ENCODE assay signal across 10 cellular contexts in genomic region chr3:9884555-9885165, GRCh38. TPM values are rescaled to one million over a fixed set of nuclear protein-coding genes. Genes with fewer than 3 reads are reported as not detected.
DNase-seq lines count a peak whose midpoint lies in the region; ATAC-seq, FAIRE-seq and TF ChIP-seq lines count a peak whose summit lies in the region.
"Had no signal": no experiment of that assay in that cellular context is flagged by ENCODE, and none has a peak within 500 bp of the region (broad histone marks: within the 10 kb centered on the region; RNA-seq: fewer than 3 reads in every experiment).

No MANE protein-coding gene starts in this region.

- intact Hi-C loops in endothelial cell of umbilical vein (cut with micrococcal nuclease) (no loop called here), Right ventricle myocardium superior (cut with DNase I) (no loop called here), A673 (cut with micrococcal nuclease; ENCODE audit: unreplicated experiment) (no loop called here)

- H3K27ac ChIP-seq in CD8-positive, alpha-beta memory T cell (ENCODE audit: low read depth, low read length) = peak overlapping the region; percentile 29
- H3K27ac ChIP-seq in endothelial cell of umbilical vein (ENCODE audit: insufficient read depth, low read depth, low read length) (no peak overlapping the region), trophoblast cell (ENCODE audit: low read depth, low read length) (peak overlapping the region; percentile 92), A673 (ENCODE audit: low read depth, low read length, poor library complexity, severe bottlenecking) (no peak overlapping the region)

- H3K36me3 Mint-ChIP-seq in CD8-positive, alpha-beta memory T cell = no peaks in the 10 kb centered on the region

- no peaks in the 10 kb centered on the region for H3K79me2 ChIP-seq in endothelial cell of umbilical vein (ENCODE audit: control insufficient read depth, insufficient read depth, low read length)
- no peaks in the 10 kb centered on the region for H3K79me2 ChIP-seq in trophoblast cell (ENCODE audit: control insufficient read depth, insufficient read depth, low read length, poor library complexity)

- H3K9me3 ChIP-seq in CD8-positive, alpha-beta memory T cell (ENCODE audit: low read length) = no peaks in the 10 kb centered on the region
- H3K9me3 ChIP-seq in endothelial cell of umbilical vein (replicated peaks; ENCODE audit: control insufficient read depth, insufficient read depth, low read length) = no peaks in the 10 kb centered on the region
- no peaks in the 10 kb centered on the region for H3K9me3 ChIP-seq in trophoblast cell (ENCODE audit: insufficient read depth, low read depth, low read length)
- no peaks in the 10 kb centered on the region for H3K9me3 ChIP-seq in A673 (ENCODE audit: low read depth, low read length, poor library complexity, severe bottlenecking)

- H3K27me3 Mint-ChIP-seq in CD8-positive, alpha-beta memory T cell = peaks cover 2 to 7% of the 10 kb centered on the region in 2 donors

- no peaks in the 10 kb centered on the region for H3K36me3 ChIP-seq in CD8-positive, alpha-beta memory T cell (ENCODE audit: insufficient read depth, low read length)
- no peaks in the 10 kb centered on the region for H3K36me3 ChIP-seq in endothelial cell of umbilical vein (ENCODE audit: control insufficient read depth in 2 of 2, extremely low read depth in 1 of 2, insufficient read depth in 2 of 2, low read length in 2 of 2)
- H3K36me3 ChIP-seq in trophoblast cell (ENCODE audit: control insufficient read depth in 1 of 2, insufficient read depth in 2 of 2, low read length in 2 of 2) = no peaks in the 10 kb centered on the region
- no peaks in the 10 kb centered on the region for H3K36me3 ChIP-seq in A673 (ENCODE audit: insufficient read depth, low read length, poor library complexity, severe bottlenecking)

- H2BK5ac ChIP-seq in trophoblast cell (ENCODE audit: low read depth, low read length, poor library complexity) = peak overlapping the region; percentile 80

- H3K4me1 Mint-ChIP-seq in CD8-positive, alpha-beta memory T cell = no peaks in the 10 kb centered on the region

- dilution Hi-C loops in endothelial cell of umbilical vein (cut with MboI; ENCODE audit: extremely low pct_ligation_motif_present, low sequenced_read_pairs) = no loop called here

- TF ChIP-seq POLR2A in endothelial cell of umbilical vein (IDR thresholded peaks at IDR 0.05; ENCODE audit: low read depth, low read length) = no peak

- FAIRE-seq in endothelial cell of umbilical vein (lab: Jason Lieb, UNC) = peak; percentile 24

- H2BK12ac ChIP-seq in trophoblast cell (ENCODE audit: low read length) = peak overlapping the region; percentile 63

- peak overlapping the region in 1 of 8 donors; percentile 40 for H3K27ac Mint-ChIP-seq in CD8-positive, alpha-beta memory T cell

- H3K18ac ChIP-seq in trophoblast cell (ENCODE audit: low read length) = no peak overlapping the region

- H4K20me1 ChIP-seq in endothelial cell of umbilical vein (replicated peaks; ENCODE audit: control insufficient read depth, extremely low read depth, insufficient read depth, low read length) = no peaks in the 10 kb centered on the region

- no peak overlapping the region for H2AK5ac ChIP-seq in trophoblast cell (ENCODE audit: low read length)

- H3K4me1 ChIP-seq in CD8-positive, alpha-beta memory T cell (ENCODE audit: insufficient read depth, low read length) = peaks cover under 1% of the 10 kb centered on the region
- peaks cover 7% of the 10 kb centered on the region for H3K4me1 ChIP-seq in endothelial cell of umbilical vein (ENCODE audit: control insufficient read depth, extremely low read depth, insufficient read depth, low read length)
- peaks cover 0 to 6% of the 10 kb centered on the region in 2 experiments for H3K4me1 ChIP-seq in trophoblast cell (ENCODE audit: control insufficient read depth in 1 of 2, insufficient read depth in 2 of 2, low read length in 2 of 2)
- no peaks in the 10 kb centered on the region for H3K4me1 ChIP-seq in A673 (ENCODE audit: insufficient read depth, low read length, poor library complexity, severe bottlenecking)

- peak overlapping the region; percentile 63 for H2BK120ac ChIP-seq in trophoblast cell (ENCODE audit: insufficient read depth, low read length, poor library complexity)

- H3K27me3 ChIP-seq in CD8-positive, alpha-beta memory T cell (ENCODE audit: insufficient read depth, low read length, poor library complexity, severe bottlenecking) = no peaks in the 10 kb centered on the region
- no peaks in the 10 kb centered on the region for H3K27me3 ChIP-seq in endothelial cell of umbilical vein (ENCODE audit: control insufficient read depth in 2 of 2, insufficient read depth in 2 of 2, low read length in 2 of 2)
- no peaks in the 10 kb centered on the region for H3K27me3 ChIP-seq in trophoblast cell (ENCODE audit: insufficient read depth, low read length)
- no peaks in the 10 kb centered on the region for H3K27me3 ChIP-seq in A673 (replicated peaks; ENCODE audit: insufficient read depth, low read depth, low read length, poor library complexity)

- peak overlapping the region; percentile 65 for H4K91ac ChIP-seq in trophoblast cell (ENCODE audit: low read depth, low read length)

- no peak overlapping the region for H3K23ac ChIP-seq in trophoblast cell (ENCODE audit: low read length)

- TF ChIP-seq CTCF in endothelial cell of umbilical vein (IDR thresholded peaks at IDR 0.05; ENCODE audit: extremely low read depth in 1 of 2, insufficient read depth in 1 of 2, low read depth in 1 of 2, low read length in 2 of 2) (no peak), A673 (conservative IDR thresholded peaks at IDR 0.05; ENCODE audit: low read depth, low read length) (no peak)

- H3K14ac ChIP-seq in trophoblast cell (ENCODE audit: low read length) = no peak overlapping the region

- ATAC-seq in Right ventricle myocardium superior (ENCODE audit: poor library complexity) (no peak), GM19351 (IDR thresholded peaks at IDR 0.05; ENCODE audit: unreplicated experiment) (no peak), HG03039 (IDR thresholded peaks at IDR 0.05; ENCODE audit: unreplicated experiment) (no peak)

- no CpG with 5 or more reads among the region's 11 CpGs for WGBS in trophoblast cell (ENCODE audit: extremely low coverage, insufficient coverage, insufficient read length)

- BruUV-seq in endothelial cell of umbilical vein (replicated peaks; lab: Mats Ljungman, UMichigan) (no TSS peak), A673 (replicated peaks; lab: Mats Ljungman, UMichigan) (no TSS peak)

- H3K9ac ChIP-seq in endothelial cell of umbilical vein (replicated peaks; ENCODE audit: extremely low read depth, insufficient read depth, low read length) (peak overlapping the region; percentile 1), trophoblast cell (ENCODE audit: low read length) (no peak overlapping the region)

- CTCF ChIA-PET in CD8-positive, alpha-beta memory T cell (lab: Charles Lee) = interaction anchor here (1.6 kb wide), 1 partner anchor 48 kb away, joined by 5 read pairs; no protein-coding TSS in a partner anchor
- CTCF ChIA-PET in endothelial cell of umbilical vein (lab: Charles Lee) = interaction anchor here (1.7 to 2.3 kb wide), 4 partner anchors 9 to 48 kb away, joined by 4 to 14 read pairs (median 7); partner anchors contain the start of gene CRELD1
- CTCF ChIA-PET in A673 (lab: Charles Lee) = no interaction called here

- H4K8ac ChIP-seq in trophoblast cell (ENCODE audit: low read depth, low read length) = peak overlapping the region; percentile 33

- H2AFZ ChIP-seq in endothelial cell of umbilical vein (ENCODE audit: low read depth, low read length) (peak overlapping the region; percentile 84), trophoblast cell (ENCODE audit: insufficient read depth, low read length, poor library complexity) (no peak overlapping the region)

- H3K4me3 Mint-ChIP-seq in CD8-positive, alpha-beta memory T cell = peak overlapping the region in 1 of 7 donors; percentile 46

- H3K79me1 ChIP-seq in trophoblast cell (ENCODE audit: low read length) = peaks cover 9% of the 10 kb centered on the region

- no peak overlapping the region for H4K12ac ChIP-seq in trophoblast cell (ENCODE audit: low read depth, low read length)

- H3K4ac ChIP-seq in trophoblast cell (ENCODE audit: low read depth, low read length) = peak overlapping the region; percentile 53

- H3K9me1 ChIP-seq in endothelial cell of umbilical vein (replicated peaks; ENCODE audit: control insufficient read depth, extremely low read depth, insufficient read depth, low read length) = no peaks in the 10 kb centered on the region

- H3K4me3 ChIP-seq in CD8-positive, alpha-beta memory T cell (ENCODE audit: low read length) = no peak overlapping the region
- H3K4me3 ChIP-seq in endothelial cell of umbilical vein (replicated peaks in 1 of 3; ENCODE audit: insufficient read depth in 1 of 3, low read depth in 1 of 3, low read length in 3 of 3) (no peak overlapping the region), trophoblast cell (ENCODE audit: low read depth, low read length) (no peak overlapping the region), A673 (ENCODE audit: low read depth, low read length, poor library complexity, severe bottlenecking) (no peak overlapping the region)

- H3K9me3 Mint-ChIP-seq in CD8-positive, alpha-beta memory T cell = no peaks in the 10 kb centered on the region

- no peak overlapping the region for H3K4me2 ChIP-seq in endothelial cell of umbilical vein (ENCODE audit: insufficient read depth, low read length)
- H3K4me2 ChIP-seq in trophoblast cell (ENCODE audit: low read length) = no peak overlapping the region

- no peak for DNase-seq in CD8-positive, alpha-beta memory T cell
- peak; percentile 95 for DNase-seq in LHCN-M2 (ENCODE audit: low read depth)
- DNase-seq in endothelial cell of umbilical vein (ENCODE audit: low read depth, low spot score) = no peak
- DNase-seq in trophoblast cell = peak; percentile 75 to 87
- no peak for DNase-seq in Right ventricle myocardium superior
- DNase-seq in A673 (ENCODE audit: low spot score) = no peak
- DNase-seq: activated effector memory CD4-positive, alpha-beta T cell treated with Interleukin-2 at 50 U/mL for 16 hours had no signal

- POLR2A ChIA-PET in CD8-positive, alpha-beta memory T cell (lab: Charles Lee) = interaction anchor here (0.6 to 1.4 kb wide), 2 partner anchors 49 to 95 kb away, joined by 3 read pairs; partner anchors contain the start of gene CRELD1
- POLR2A ChIA-PET in endothelial cell of umbilical vein (lab: Charles Lee) (interaction anchor here (0.6 to 1.2 kb wide), 3 partner anchors 9 to 307 kb away, joined by 3 to 6 read pairs (median 4); partner anchors contain the start of gene CRELD1), A673 (lab: Charles Lee; ENCODE audit: low non-redundant PET) (no interaction called here)

RNA-seq across cellular contexts. Expression of gene CIDEC, which starts 4.6 kb away (rescaled TPM):
- total RNA-seq in CD8-positive, alpha-beta memory T cell = not detected
- not detected for polyA plus RNA-seq in CD8-positive, alpha-beta memory T cell
- total RNA-seq in LHCN-M2 (2014; rRNA removed) (not detected in 2 replicates), endothelial cell of umbilical vein (not detected in 2 replicates), Right ventricle myocardium superior (4.0 TPM), A673 (2021) (not detected in 2 replicates)
- 0.07 TPM for polyA plus RNA-seq in LHCN-M2 (2012)
- 0.14 TPM in 1 of 2 replicates, not detected in the other for polyA plus RNA-seq in endothelial cell of umbilical vein
- not detected in 2 replicates for polyA plus RNA-seq in endothelial cell of umbilical vein (2011; cell fraction: cytosol; rRNA removed)
- not detected in 2 replicates for polyA plus RNA-seq in endothelial cell of umbilical vein (2011; cell fraction: nucleus; rRNA removed)
- polyA plus RNA-seq in endothelial cell of umbilical vein (2012) = not detected in 2 replicates
- not detected in 2 replicates for polyA minus RNA-seq in endothelial cell of umbilical vein
- polyA minus RNA-seq in endothelial cell of umbilical vein (2011; cell fraction: cytosol; rRNA and poly(A)+ RNA removed) = not detected
- not detected in 2 replicates for polyA minus RNA-seq in endothelial cell of umbilical vein (2011; cell fraction: nucleus; rRNA and poly(A)+ RNA removed)
- 0.11 TPM in 2 replicates for polyA plus RNA-seq in trophoblast cell (2013)
- total RNA-seq: G401 had no signal

RNA-seq across cellular contexts. Expression of gene JAGN1, which starts 5.8 kb away (rescaled TPM):
- 10 to 100 TPM; 55.5 to 59.0 TPM for total RNA-seq in CD8-positive, alpha-beta memory T cell
- polyA plus RNA-seq in CD8-positive, alpha-beta memory T cell = 44.4 TPM
- 54.1 and 56.5 TPM in 2 replicates for total RNA-seq in LHCN-M2 (2014; rRNA removed)
- polyA plus RNA-seq in LHCN-M2 (2012) = 35.3 TPM
- 29.6 and 31.4 TPM in 2 replicates for total RNA-seq in endothelial cell of umbilical vein
- 46.5 and 50.1 TPM in 2 replicates for polyA plus RNA-seq in endothelial cell of umbilical vein
- polyA plus RNA-seq in endothelial cell of umbilical vein (2011; cell fraction: cytosol; rRNA removed) = 31.9 and 35.0 TPM in 2 replicates
- polyA plus RNA-seq in endothelial cell of umbilical vein (2011; cell fraction: nucleus; rRNA removed) = 14.3 and 15.5 TPM in 2 replicates
- polyA plus RNA-seq in endothelial cell of umbilical vein (2012) = 23.1 and 35.2 TPM in 2 replicates
- polyA minus RNA-seq in endothelial cell of umbilical vein = 50.6 and 58.6 TPM in 2 replicates
- 43.1 TPM for polyA minus RNA-seq in endothelial cell of umbilical vein (2011; cell fraction: cytosol; rRNA and poly(A)+ RNA removed)
- polyA minus RNA-seq in endothelial cell of umbilical vein (2011; cell fraction: nucleus; rRNA and poly(A)+ RNA removed) = 10.1 and 14.6 TPM in 2 replicates
- 19.5 and 20.3 TPM in 2 replicates for polyA plus RNA-seq in trophoblast cell (2013)
- total RNA-seq in Right ventricle myocardium superior = 18.8 TPM
- 38.1 and 38.8 TPM in 2 replicates for total RNA-seq in A673 (2021)

RNA-seq across cellular contexts. Expression of gene IL17RE, which starts 18.0 kb away (rescaled TPM):
- 1 to 10 TPM in 1 of 2 experiments, under 1 TPM in 1; 0.47 to 1.2 TPM for total RNA-seq in CD8-positive, alpha-beta memory T cell
- 1.2 TPM for polyA plus RNA-seq in CD8-positive, alpha-beta memory T cell
- 1.1 and 1.9 TPM in 2 replicates for total RNA-seq in LHCN-M2 (2014; rRNA removed)
- polyA plus RNA-seq in LHCN-M2 (2012) = 2.3 TPM
- 1.2 and 1.5 TPM in 2 replicates for total RNA-seq in endothelial cell of umbilical vein
- 1.3 and 1.6 TPM in 2 replicates for polyA plus RNA-seq in endothelial cell of umbilical vein
- polyA plus RNA-seq in endothelial cell of umbilical vein (2011; cell fraction: cytosol; rRNA removed) = 0.94 and 1.9 TPM in 2 replicates
- polyA plus RNA-seq in endothelial cell of umbilical vein (2011; cell fraction: nucleus; rRNA removed) = 4.1 and 4.9 TPM in 2 replicates
- polyA plus RNA-seq in endothelial cell of umbilical vein (2012) = 0.40 and 0.64 TPM in 2 replicates
- polyA minus RNA-seq in endothelial cell of umbilical vein = 1.2 and 2.1 TPM in 2 replicates
- polyA minus RNA-seq in endothelial cell of umbilical vein (2011; cell fraction: cytosol; rRNA and poly(A)+ RNA removed) = 0.41 TPM
- polyA minus RNA-seq in endothelial cell of umbilical vein (2011; cell fraction: nucleus; rRNA and poly(A)+ RNA removed) = 1.3 and 1.4 TPM in 2 replicates
- 5.2 and 5.9 TPM in 2 replicates for polyA plus RNA-seq in trophoblast cell (2013)
- total RNA-seq in Right ventricle myocardium superior = 0.46 TPM
- total RNA-seq in A673 (2021) = 2.3 and 2.6 TPM in 2 replicates

RNA-seq across cellular contexts. Expression of gene IL17RC, which starts 32.2 kb away (rescaled TPM):
- total RNA-seq in CD8-positive, alpha-beta memory T cell = under 1 TPM; 0.20 to 0.31 TPM
- polyA plus RNA-seq in CD8-positive, alpha-beta memory T cell = 11.0 TPM
- 30.1 and 42.3 TPM in 2 replicates for total RNA-seq in LHCN-M2 (2014; rRNA removed)
- 23.1 TPM for polyA plus RNA-seq in LHCN-M2 (2012)
- 16.7 and 19.9 TPM in 2 replicates for total RNA-seq in endothelial cell of umbilical vein
- polyA plus RNA-seq in endothelial cell of umbilical vein = 18.7 and 22.3 TPM in 2 replicates
- 13.8 and 17.6 TPM in 2 replicates for polyA plus RNA-seq in endothelial cell of umbilical vein (2011; cell fraction: cytosol; rRNA removed)
- 36.8 and 44.8 TPM in 2 replicates for polyA plus RNA-seq in endothelial cell of umbilical vein (2011; cell fraction: nucleus; rRNA removed)
- 10.6 and 12.5 TPM in 2 replicates for polyA plus RNA-seq in endothelial cell of umbilical vein (2012)
- 13.9 and 16.5 TPM in 2 replicates for polyA minus RNA-seq in endothelial cell of umbilical vein
- polyA minus RNA-seq in endothelial cell of umbilical vein (2011; cell fraction: cytosol; rRNA and poly(A)+ RNA removed) = 21.0 TPM
- polyA minus RNA-seq in endothelial cell of umbilical vein (2011; cell fraction: nucleus; rRNA and poly(A)+ RNA removed) = 9.9 and 13.4 TPM in 2 replicates
- 14.2 and 15.0 TPM in 2 replicates for polyA plus RNA-seq in trophoblast cell (2013)
- 33.2 TPM for total RNA-seq in Right ventricle myocardium superior
- total RNA-seq in A673 (2021) = 9.3 and 15.2 TPM in 2 replicates

RNA-seq across cellular contexts. Expression of gene RPUSD3, which starts 40.9 kb away (rescaled TPM):
- 10 to 100 TPM; 74.3 to 77.6 TPM for total RNA-seq in CD8-positive, alpha-beta memory T cell
- 51.8 TPM for polyA plus RNA-seq in CD8-positive, alpha-beta memory T cell
- total RNA-seq in LHCN-M2 (2014; rRNA removed) (48.0 and 60.2 TPM in 2 replicates), endothelial cell of umbilical vein (34.8 and 38.9 TPM in 2 replicates), Right ventricle myocardium superior (36.3 TPM), A673 (2021) (46.9 and 67.2 TPM in 2 replicates)
- polyA plus RNA-seq in LHCN-M2 (2012) = 38.1 TPM
- 56.6 and 63.2 TPM in 2 replicates for polyA plus RNA-seq in endothelial cell of umbilical vein
- polyA plus RNA-seq in endothelial cell of umbilical vein (2011; cell fraction: cytosol; rRNA removed) = 42.6 and 43.5 TPM in 2 replicates
- 27.6 and 28.6 TPM in 2 replicates for polyA plus RNA-seq in endothelial cell of umbilical vein (2011; cell fraction: nucleus; rRNA removed)
- 22.3 and 31.3 TPM in 2 replicates for polyA plus RNA-seq in endothelial cell of umbilical vein (2012)
- polyA minus RNA-seq in endothelial cell of umbilical vein = 21.8 and 28.3 TPM in 2 replicates
- polyA minus RNA-seq in endothelial cell of umbilical vein (2011; cell fraction: cytosol; rRNA and poly(A)+ RNA removed) = 21.2 TPM
- polyA minus RNA-seq in endothelial cell of umbilical vein (2011; cell fraction: nucleus; rRNA and poly(A)+ RNA removed) = 7.5 and 9.9 TPM in 2 replicates
- polyA plus RNA-seq in trophoblast cell (2013) = 40.2 and 42.5 TPM in 2 replicates

Comparison
In these comparisons a context has a peak if more than half of its experiments do, and no peak if none do; other contexts are left out.
1. DNase-seq: peak in LHCN-M2 (single experiment) and trophoblast cell (2 of 2); none in CD8-positive, alpha-beta memory T cell (0 of 5), endothelial cell of umbilical vein (single experiment), Right ventricle myocardium superior (single experiment) and A673 (single experiment).
2. H3K27ac ChIP-seq: peak in CD8-positive, alpha-beta memory T cell (single experiment) and trophoblast cell (single experiment); none in endothelial cell of umbilical vein (single experiment) and A673 (single experiment).